In the genomic region with DNA sequence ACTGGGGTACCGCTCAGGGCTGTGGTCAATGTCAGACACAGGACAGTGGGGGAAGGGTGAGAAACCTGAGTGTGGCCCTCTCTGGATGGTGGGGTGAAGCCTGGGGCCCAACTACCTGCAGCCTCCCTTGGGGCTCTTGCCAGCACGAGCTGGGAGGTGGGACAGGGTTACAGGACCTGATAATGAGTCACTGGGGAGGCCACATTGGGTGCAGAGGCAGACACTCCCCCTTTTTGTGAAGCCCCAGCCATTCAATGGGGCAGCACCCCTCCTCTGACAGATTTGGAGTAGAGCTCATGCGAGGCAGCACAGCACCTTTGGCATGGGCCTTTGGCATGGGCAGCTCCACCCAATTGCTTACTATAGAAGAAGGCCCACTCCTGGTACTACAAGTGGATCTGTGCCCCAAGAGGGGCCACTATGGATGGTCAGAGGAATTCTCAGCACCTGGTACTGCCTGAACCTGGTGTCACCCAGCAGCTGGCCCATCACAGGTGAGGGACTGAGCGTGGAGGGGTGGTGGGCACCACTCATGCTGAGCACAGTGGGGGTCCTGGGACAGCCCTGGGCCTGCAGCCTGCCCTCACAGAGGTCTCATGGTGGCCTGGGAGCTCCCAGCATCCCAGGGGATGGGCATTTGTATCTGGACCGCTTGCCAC, we compare ENCODE assay signal across 20 cellular contexts. TPM values are rescaled to one million over a fixed set of nuclear protein-coding genes. Genes with fewer than 3 reads are reported as not detected.
DNase-seq lines count a peak whose midpoint lies in the region; ATAC-seq and TF ChIP-seq lines count a peak whose summit lies in the region.
"Had no signal": no experiment of that assay in that cellular context is flagged by ENCODE, and none has a peak within 500 bp of the region (broad histone marks: within the 10 kb centered on the region; RNA-seq: fewer than 3 reads in every experiment).

No MANE protein-coding gene starts in this region.

- ATAC-seq in body of pancreas: no peak
- ATAC-seq: Panc1 had no signal

- 0 out of 20 replicates have a peak overlapping the region, but pooled peaks of 1 of the 10 experiments have one; percentile 5 for H3K4me3 ChIP-seq in BLaER1 treated with 17β-estradiol and CSF1 and Interleukin-3, amounts not matched to agents 10 nM and 100 nM
- no peak overlapping the region for H3K4me3 ChIP-seq in body of pancreas
- no peak overlapping the region for H3K4me3 ChIP-seq in mucosa of stomach (ENCODE audit: low read length)
- H3K4me3 ChIP-seq in spleen: no peak overlapping the region
- H3K4me3 ChIP-seq: GM23248, HAP-1, MG63, SK-N-MC had no signal

- peaks cover 0 to 9% (median 0%) of the 10 kb centered on the region in 11 experiments; a peak in 1 of 22 replicates for H3K36me3 ChIP-seq in BLaER1 treated with 17β-estradiol and CSF1 and Interleukin-3, amounts not matched to agents 10 nM and 100 nM
- H3K36me3 ChIP-seq in body of pancreas (replicated peaks in 1 of 2; ENCODE audit: insufficient read depth in 1 of 2, low read depth in 2 of 2) (no peaks in the 10 kb centered on the region), mucosa of stomach (ENCODE audit: control insufficient read depth, insufficient read depth, low read length) (no peaks in the 10 kb centered on the region), spleen (no peaks in the 10 kb centered on the region)
- H3K36me3 ChIP-seq: HAP-1, MG63 had no signal

- intact Hi-C loops in body of pancreas (cut with DNase I): no loop called here
- intact Hi-C loops in spleen (cut with DNase I; ENCODE audit: low total_unique reads): no loop called here

- H3K4me2 ChIP-seq in BLaER1 treated with 17β-estradiol and CSF1 and Interleukin-3, amounts not matched to agents 10 nM and 100 nM: peak overlapping the region in 9 of 11 experiments; percentile 63 to 97 (median 89); a peak in 15 of 22 replicates

- H3K4me1 ChIP-seq in BLaER1 treated with 17β-estradiol and CSF1 and Interleukin-3, amounts not matched to agents 10 nM and 100 nM: peaks cover 19 to 64% (median 53%) of the 10 kb centered on the region in 10 experiments
- H3K4me1 ChIP-seq in body of pancreas (peaks cover 49% of the 10 kb centered on the region), mucosa of stomach (ENCODE audit: control insufficient read depth, insufficient read depth, low read length) (peaks cover 54% of the 10 kb centered on the region), spleen (no peaks in the 10 kb centered on the region)
- H3K4me1 ChIP-seq: HAP-1 had no signal

- TF ChIP-seq POLR2A in body of pancreas (IDR thresholded peaks at IDR 0.05) (no peak), spleen (IDR thresholded peaks at IDR 0.05) (no peak)

- H3K9me3 ChIP-seq in BLaER1 treated with 17β-estradiol and CSF1 and Interleukin-3, amounts not matched to agents 10 nM and 100 nM (replicated peaks in 1 of 11): peaks cover 16 to 36% (median 24%) of the 10 kb centered on the region in 11 experiments
- H3K9me3 ChIP-seq in body of pancreas (no peaks in the 10 kb centered on the region), mucosa of stomach (ENCODE audit: control insufficient read depth, low read length) (no peaks in the 10 kb centered on the region), spleen (no peaks in the 10 kb centered on the region)
- H3K9me3 ChIP-seq: MG63 had no signal

- WGBS in body of pancreas, 2 donors: 86 to 90% methylated on average over 2 to 5 of the region's 5 CpGs
- WGBS in spleen, 5 donors: 70 to 95% (median 87%) methylated on average over 3 to 5 of the region's 5 CpGs

- H4K20me1 ChIP-seq in BLaER1 treated with 17β-estradiol and CSF1 and Interleukin-3, amounts not matched to agents 10 nM and 100 nM: no peaks in the 10 kb centered on the region

- no peaks in the 10 kb centered on the region for H3K27me3 ChIP-seq in BLaER1 treated with 17β-estradiol and CSF1 and Interleukin-3, amounts not matched to agents 10 nM and 100 nM
- no peaks in the 10 kb centered on the region for H3K27me3 ChIP-seq in body of pancreas
- no peaks in the 10 kb centered on the region for H3K27me3 ChIP-seq in mucosa of stomach (ENCODE audit: control insufficient read depth, insufficient read depth, low read length)
- no peaks in the 10 kb centered on the region for H3K27me3 ChIP-seq in spleen (replicated peaks in 1 of 7)
- H3K27me3 ChIP-seq: MG63 had no signal

- DNase-seq in body of pancreas (no peak), spleen (peak; percentile 47), activated gamma-delta T cell treated with Interleukin-2 at 50 U/mL for 16 hours (no peak), amygdala (lab: John Stamatoyannopoulos, UW) (no peak), NCI-H146 treated with DMSO at 0.1 percent for 48 hours (lab: John Stamatoyannopoulos, UW; ENCODE audit: unreplicated experiment) (no peak)
- DNase-seq: CD4-positive, alpha-beta T cell; DMS53; GM23248; HFFc6; KBM-7; MG63; NCI-H1694; NCI-H2029 treated with DMSO at 0.1 percent for 48 hours; NCI-H526 treated with DMSO at 0.1 percent for 48 hours; SIG-M5 had no signal

- TF ChIP-seq CTCF in body of pancreas (IDR thresholded peaks at IDR 0.05) (no peak), spleen (IDR thresholded peaks at IDR 0.05 in 8 of 11, conservative IDR thresholded peaks at IDR 0.05 in 3 of 11) (no peak)

- H3K27ac ChIP-seq in BLaER1 treated with 17β-estradiol and CSF1 and Interleukin-3, amounts not matched to agents 10 nM and 100 nM: no peak overlapping the region; a peak in 1 of 22 replicates
- H3K27ac ChIP-seq in body of pancreas (peak overlapping the region in 3 of 4 donors; percentile 80 to 82 (median 80)), spleen (no peak overlapping the region)
- H3K27ac ChIP-seq: GM23248, SK-N-MC had no signal

- H3K9ac ChIP-seq in BLaER1 treated with 17β-estradiol and CSF1 and Interleukin-3, amounts not matched to agents 10 nM and 100 nM: no peak overlapping the region
- peak overlapping the region; percentile 64 for H3K9ac ChIP-seq in mucosa of stomach (ENCODE audit: low read length)
- H3K9ac ChIP-seq: GM23248 had no signal

RNA-seq across cellular contexts. Expression of a gene that starts 45.2 kb away (rescaled TPM):
- 1 to 10 TPM; 1.3 to 4.6 TPM for total RNA-seq in body of pancreas
- 1 to 10 TPM in 6 of 7 donors, under 1 TPM in 1; 0.66 to 6.5 (median 2.9) TPM for total RNA-seq in spleen
- polyA plus RNA-seq in spleen: 1 to 10 TPM in 2 of 3 donors, under 1 TPM in 1; 0.86 to 1.4 (median 1.3) TPM

RNA-seq across cellular contexts. Expression of a gene that starts 45.5 kb away (rescaled TPM):
- total RNA-seq in body of pancreas (10 to 100 TPM; 13.7 to 34.9 TPM), spleen (10 to 100 TPM; 21.5 to 53.1 (median 28.2) TPM)
- 10 to 100 TPM in 1 of 3 donors, 1 to 10 TPM in 2; 7.3 to 10.0 (median 9.9) TPM for polyA plus RNA-seq in spleen

Comparison
In these comparisons a context has a peak if more than half of its experiments do, and no peak if none do; other contexts are left out.
1. H3K27ac ChIP-seq: peak in body of pancreas (3 of 4); none in BLaER1 treated with 17β-estradiol and CSF1 and Interleukin-3, amounts not matched to agents 10 nM and 100 nM (0 of 11) and spleen (0 of 8).